ENCODE assay signal across 16 cellular contexts in genomic region chr2:27756544-27757498, GRCh38. TPM values are rescaled to one million over a fixed set of nuclear protein-coding genes. Genes with fewer than 3 reads are reported as not detected.
A peak's percentile ranks its signal among the peaks of the same experiment; 100 is the strongest.
DNase-seq lines count a peak whose midpoint lies in the region; ATAC-seq and TF ChIP-seq lines count a peak whose summit lies in the region.
"Had no signal": no experiment of that assay in that cellular context is flagged by ENCODE, and none has a peak within 500 bp of the region (broad histone marks: within the 10 kb centered on the region; RNA-seq: fewer than 3 reads in every experiment).

No MANE protein-coding gene starts in this region.

- H3K4me3 ChIP-seq in right cardiac atrium (ENCODE audit: low read length) (no peak overlapping the region), upper lobe of right lung (no peak overlapping the region)
- H3K4me3 ChIP-seq: GM23248, hepatocyte had no signal

- DNase-seq in activated T-cell treated with anti-CD3 and anti-CD28 coated beads, Interleukin-2, amount 50 U/mL, for 72 hours: no peak
- no peak for DNase-seq in activated T-cell treated with anti-CD3 and anti-CD28 coated beads, Interleukin-2, amount 50 U/mL, for 4 hours
- no peak for DNase-seq in WTC11 (ENCODE audit: low spot score)
- peak; percentile 69 to 78 (median 78) for DNase-seq in right cardiac atrium
- no peak for DNase-seq in upper lobe of right lung
- DNase-seq in GM19238 (ENCODE audit: insufficient read length, low spot score): no peak
- no peak for DNase-seq in DMS 273 treated with DMSO at 0.1 percent for 48 hours (lab: John Stamatoyannopoulos, UW)
- DNase-seq in A172 (ENCODE audit: low spot score): no peak
- DNase-seq: activated CD4-positive, alpha-beta T cell treated with anti-CD3 and anti-CD28 coated beads for 1 hour; activated T-cell treated with anti-CD3 and anti-CD28 coated beads, Interleukin-2, amount 50 U/mL, for 48 hours; GM23248; NCI-H1092 treated with DMSO at 0.1 percent for 48 hours; NCI-H526 treated with DMSO at 0.1 percent for 48 hours; stimulated activated CD8-positive, alpha-beta memory T cell treated with anti-CD3 and anti-CD28 coated beads, Interleukin-4, amount 100 ng/mL, for 48 hours had no signal

- H3K9me3 ChIP-seq in right cardiac atrium (ENCODE audit: control insufficient read depth, low read length): no peaks in the 10 kb centered on the region
- H3K9me3 ChIP-seq in upper lobe of right lung: no peaks in the 10 kb centered on the region

- H3K27ac ChIP-seq in right cardiac atrium (ENCODE audit: low read length) (no peak overlapping the region), upper lobe of right lung (no peak overlapping the region)
- H3K27ac ChIP-seq: GM23248, hepatocyte had no signal

- H3K4me3 Mint-ChIP-seq in activated T-cell treated with anti-CD3 and anti-CD28 coated beads, Interleukin-2, amount 50 U/mL, for 72 hours: no peak overlapping the region
- H3K4me3 Mint-ChIP-seq in activated T-cell treated with anti-CD3 and anti-CD28 coated beads, Interleukin-2, amount 50 U/mL, for 4 hours: no peak overlapping the region
- H3K4me3 Mint-ChIP-seq in WTC11: no peak overlapping the region
- H3K4me3 Mint-ChIP-seq: brain had no signal

- intact Hi-C loops in right cardiac atrium (cut with DNase I) (loop anchor here in 2 of 4 donors (10.0 kb wide), 2 partner anchors 638 to 698 kb away; partner anchors contain the start of gene FOSL2 (in 2 of the 2)), upper lobe of right lung (cut with DNase I) (no loop called here)

- H3K9me3 Mint-ChIP-seq in activated T-cell treated with anti-CD3 and anti-CD28 coated beads, Interleukin-2, amount 50 U/mL, for 72 hours: no peaks in the 10 kb centered on the region
- H3K9me3 Mint-ChIP-seq in activated T-cell treated with anti-CD3 and anti-CD28 coated beads, Interleukin-2, amount 50 U/mL, for 4 hours: no peaks in the 10 kb centered on the region
- no peaks in the 10 kb centered on the region for H3K9me3 Mint-ChIP-seq in WTC11

- CTCF ChIA-PET in WTC11 (lab: Charles Lee): no interaction called here

- no peak for ATAC-seq in activated T-cell treated with anti-CD3 and anti-CD28 coated beads, Interleukin-2, amount 50 U/mL, for 72 hours (replicated peaks in 1 of 2)
- no peak for ATAC-seq in activated T-cell treated with anti-CD3 and anti-CD28 coated beads, Interleukin-2, amount 50 U/mL, for 4 hours
- ATAC-seq in WTC11 (no peak), right cardiac atrium (peak; percentile 68 to 83), upper lobe of right lung (peak; percentile 69)

- H3K36me3 ChIP-seq in upper lobe of right lung: no peaks in the 10 kb centered on the region

- H3K27ac Mint-ChIP-seq in activated T-cell treated with anti-CD3 and anti-CD28 coated beads, Interleukin-2, amount 50 U/mL, for 72 hours: peak overlapping the region; percentile 64
- no peak overlapping the region for H3K27ac Mint-ChIP-seq in WTC11

- no peaks in the 10 kb centered on the region for H3K4me1 ChIP-seq in right cardiac atrium (ENCODE audit: control insufficient read depth, insufficient read depth, low read length)
- H3K4me1 ChIP-seq in upper lobe of right lung: peaks cover 6% of the 10 kb centered on the region

- H3K27me3 ChIP-seq in right cardiac atrium (ENCODE audit: control insufficient read depth, insufficient read depth): no peaks in the 10 kb centered on the region
- H3K27me3 ChIP-seq in upper lobe of right lung: no peaks in the 10 kb centered on the region
- H3K27me3 ChIP-seq: hepatocyte had no signal

- peaks cover 5% of the 10 kb centered on the region for H3K27me3 Mint-ChIP-seq in activated T-cell treated with anti-CD3 and anti-CD28 coated beads, Interleukin-2, amount 50 U/mL, for 72 hours (ENCODE audit: low read depth)
- H3K27me3 Mint-ChIP-seq in activated T-cell treated with anti-CD3 and anti-CD28 coated beads, Interleukin-2, amount 50 U/mL, for 4 hours (ENCODE audit: low read depth): peaks cover 8% of the 10 kb centered on the region
- H3K27me3 Mint-ChIP-seq in WTC11 (ENCODE audit: low read depth): no peaks in the 10 kb centered on the region

- H3K36me3 Mint-ChIP-seq in activated T-cell treated with anti-CD3 and anti-CD28 coated beads, Interleukin-2, amount 50 U/mL, for 72 hours (ENCODE audit: insufficient read depth in 2 of 2): no peaks in the 10 kb centered on the region
- H3K36me3 Mint-ChIP-seq in activated T-cell treated with anti-CD3 and anti-CD28 coated beads, Interleukin-2, amount 50 U/mL, for 4 hours (ENCODE audit: insufficient read depth): no peaks in the 10 kb centered on the region
- peaks cover 2% of the 10 kb centered on the region; the same call in 1 of the 2 replicates for H3K36me3 Mint-ChIP-seq in WTC11
- H3K36me3 Mint-ChIP-seq: brain had no signal

- H3K4me1 Mint-ChIP-seq in activated T-cell treated with anti-CD3 and anti-CD28 coated beads, Interleukin-2, amount 50 U/mL, for 72 hours (ENCODE audit: low read depth): peaks cover 5% of the 10 kb centered on the region
- no peaks in the 10 kb centered on the region for H3K4me1 Mint-ChIP-seq in activated T-cell treated with anti-CD3 and anti-CD28 coated beads, Interleukin-2, amount 50 U/mL, for 4 hours (ENCODE audit: low read depth)
- H3K4me1 Mint-ChIP-seq in WTC11: peaks cover 20% of the 10 kb centered on the region

- WGBS in right cardiac atrium: 69% methylated on average over 8 of the region's 8 CpGs

- TF ChIP-seq CTCF in WTC11 (IDR thresholded peaks at IDR 0.05): no peak
- TF ChIP-seq CTCF in upper lobe of right lung (IDR thresholded peaks at IDR 0.05): no peak

- POLR2A ChIA-PET in WTC11 (lab: Charles Lee): no interaction called here

TF ChIP-seq in WTC11, 78 proteins besides CTCF, POLR2A, EP300 and RAD21:
- TF ChIP-seq TEAD1 (CRISPR knock-in tag; IDR thresholded peaks at IDR 0.05) (no peak), NR1H2 (CRISPR knock-in tag; IDR thresholded peaks at IDR 0.05) (no peak), CREM (CRISPR knock-in tag; IDR thresholded peaks at IDR 0.05) (no peak), GABPB1 (CRISPR knock-in tag; IDR thresholded peaks at IDR 0.05) (peak; percentile 98)
- TF ChIP-seq, protein P1, sequence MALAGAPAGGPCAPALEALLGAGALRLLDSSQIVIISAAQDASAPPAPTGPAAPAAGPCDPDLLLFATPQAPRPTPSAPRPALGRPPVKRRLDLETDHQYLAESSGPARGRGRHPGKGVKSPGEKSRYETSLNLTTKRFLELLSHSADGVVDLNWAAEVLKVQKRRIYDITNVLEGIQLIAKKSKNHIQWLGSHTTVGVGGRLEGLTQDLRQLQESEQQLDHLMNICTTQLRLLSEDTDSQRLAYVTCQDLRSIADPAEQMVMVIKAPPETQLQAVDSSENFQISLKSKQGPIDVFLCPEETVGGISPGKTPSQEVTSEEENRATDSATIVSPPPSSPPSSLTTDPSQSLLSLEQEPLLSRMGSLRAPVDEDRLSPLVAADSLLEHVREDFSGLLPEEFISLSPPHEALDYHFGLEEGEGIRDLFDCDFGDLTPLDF (CRISPR knock-in tag; IDR thresholded peaks at IDR 0.05): no peak

RNA-seq across cellular contexts. Expression of gene MRPL33, which starts 14.7 kb away (rescaled TPM):
- total RNA-seq in activated T-cell treated with anti-CD3 and anti-CD28 coated beads, Interleukin-2, amount 50 U/mL, for 72 hours: 10 to 100 TPM; 61.3 to 68.1 TPM
- 10 to 100 TPM; 67.9 to 84.5 (median 68.4) TPM for total RNA-seq in activated T-cell treated with anti-CD3 and anti-CD28 coated beads, Interleukin-2, amount 50 U/mL, for 4 hours
- total RNA-seq in WTC11 (2021): 52.5 to 60.6 TPM (median 58.3 TPM) in 3 replicates
- total RNA-seq in right cardiac atrium: 100 to 1,000 TPM; 242 to 308 (median 274) TPM
- 596 TPM for polyA plus RNA-seq in right cardiac atrium
- total RNA-seq in upper lobe of right lung: 79.4 TPM
- 228 and 237 TPM in 2 replicates for total RNA-seq in A172 (2014; rRNA removed; shearing (Covaris generic))

Comparison
In these comparisons a context has a peak if more than half of its experiments do, and no peak if none do; other contexts are left out.
1. ATAC-seq: peak in right cardiac atrium (2 of 2) and upper lobe of right lung (single experiment); none in activated T-cell treated with anti-CD3 and anti-CD28 coated beads, Interleukin-2, amount 50 U/mL, for 72 hours (0 of 2), activated T-cell treated with anti-CD3 and anti-CD28 coated beads, Interleukin-2, amount 50 U/mL, for 4 hours (0 of 2) and WTC11 (single experiment).
2. DNase-seq: peak in right cardiac atrium (3 of 3); none in activated T-cell treated with anti-CD3 and anti-CD28 coated beads, Interleukin-2, amount 50 U/mL, for 72 hours (0 of 2), activated T-cell treated with anti-CD3 and anti-CD28 coated beads, Interleukin-2, amount 50 U/mL, for 4 hours (single experiment), WTC11 (single experiment), upper lobe of right lung (single experiment), GM19238 (single experiment), DMS 273 treated with DMSO at 0.1 percent for 48 hours (single experiment) and A172 (single experiment).